ENCODE assay signal across 16 cellular contexts in genomic region chr7:131889572-131890150, GRCh38.
A peak's percentile ranks its signal among the peaks of the same experiment; 100 is the strongest.
DNase-seq lines count a peak whose midpoint lies in the region; ATAC-seq and TF ChIP-seq lines count a peak whose summit lies in the region.
"Had no signal": no experiment of that assay in that cellular context is flagged by ENCODE, and none has a peak within 500 bp of the region (broad histone marks: within the 10 kb centered on the region; RNA-seq: fewer than 3 reads in every experiment).

No MANE protein-coding gene starts in this region.

- no peak overlapping the region for H4K8ac ChIP-seq in neuronal stem cell (ENCODE audit: low read depth, low read length)

- no peaks in the 10 kb centered on the region for H3K4me1 ChIP-seq in left ventricle myocardium inferior
- peaks cover 0 to 8% of the 10 kb centered on the region in 2 donors for H3K4me1 ChIP-seq in neuronal stem cell (ENCODE audit: control insufficient read depth in 2 of 2, insufficient read depth in 1 of 2, low read depth in 1 of 2, low read length in 2 of 2)
- H3K4me1 ChIP-seq: HAP-1 had no signal

- no peak overlapping the region for H3K4me2 ChIP-seq in neuronal stem cell (ENCODE audit: insufficient read depth, low read length, poor library complexity, severe bottlenecking)

- no CpG with 5 or more reads among the region's 4 CpGs for WGBS in neuronal stem cell (ENCODE audit: extremely low coverage in 2 of 2, insufficient read length in 2 of 2, insufficient replicate concordance in 1 of 2), 2 donors

- no peaks in the 10 kb centered on the region for H3K79me1 ChIP-seq in neuronal stem cell (ENCODE audit: low read depth, low read length)

- H2AFZ ChIP-seq in neuronal stem cell (ENCODE audit: low read length), result no peak overlapping the region

- no peak overlapping the region for H4K91ac ChIP-seq in neuronal stem cell (ENCODE audit: low read depth, low read length, poor library complexity)

- DNase-seq in left ventricle myocardium inferior (peak; percentile 15), Right ventricle myocardium superior (no peak), HT1080 (ENCODE audit: low read depth) (peak; percentile 28), astrocyte of the cerebellum (ENCODE audit: low read depth) (peak; percentile 54), DMS53 (lab: John Stamatoyannopoulos, UW) (no peak), kidney glomerular epithelial cell (lab: John Stamatoyannopoulos, UW) (no peak), neuronal stem cell (ENCODE audit: low spot score) (no peak)
- DNase-seq: CD8-positive, alpha-beta memory T cell; DND-41; NCI-H187 treated with DMSO at 0.1 percent for 48 hours; NCI-H345; NCI-H524 treated with DMSO at 0.1 percent for 48 hours; PC-3 had no signal

- in situ Hi-C loops in astrocyte of the cerebellum (cut with HindIII; ENCODE audit: low sequenced_read_pairs), result no loop called here

- H3K36me3 ChIP-seq in left ventricle myocardium inferior, result no peaks in the 10 kb centered on the region
- H3K36me3 ChIP-seq in neuronal stem cell (replicated peaks in 1 of 2; ENCODE audit: control insufficient read depth in 2 of 2, insufficient read depth in 2 of 2, low read length in 2 of 2), result no peaks in the 10 kb centered on the region
- H3K36me3 ChIP-seq: HAP-1 had no signal

- H2BK15ac ChIP-seq in neuronal stem cell (ENCODE audit: low read length), result no peak overlapping the region

- H3K14ac ChIP-seq in neuronal stem cell (ENCODE audit: low read length), result no peak overlapping the region

- H3K27ac ChIP-seq in left ventricle myocardium inferior (replicated peaks), result no peak overlapping the region
- no peak overlapping the region for H3K27ac ChIP-seq in neuronal stem cell (replicated peaks; ENCODE audit: low read length)
- H3K27ac ChIP-seq: RWPE1 had no signal

- ATAC-seq in Right ventricle myocardium superior (ENCODE audit: poor library complexity), result no peak
- ATAC-seq: K562, PC-3 had no signal

- no peak overlapping the region for H3K18ac ChIP-seq in neuronal stem cell (ENCODE audit: low read length)

- H2BK5ac ChIP-seq in neuronal stem cell (ENCODE audit: low read length), result no peak overlapping the region

- peaks cover 46% of the 10 kb centered on the region for H3K27me3 ChIP-seq in left ventricle myocardium inferior (ENCODE audit: low read depth)
- H3K27me3 ChIP-seq in neuronal stem cell (ENCODE audit: control insufficient read depth in 3 of 3, insufficient read depth in 3 of 3, low read depth in 1 of 3, low read length in 3 of 3), result no peaks in the 10 kb centered on the region

- TF ChIP-seq CTCF in left ventricle myocardium inferior (IDR thresholded peaks at IDR 0.05; ENCODE audit: borderline replicate concordance) (no peak), astrocyte of the cerebellum (IDR thresholded peaks at IDR 0.05; ENCODE audit: low read depth, low read length, missing control alignments) (no peak)

- H2AK5ac ChIP-seq in neuronal stem cell (ENCODE audit: low read depth, low read length), result no peak overlapping the region

- peaks cover 19% of the 10 kb centered on the region for H3K9me3 ChIP-seq in left ventricle myocardium inferior (replicated peaks)
- H3K9me3 ChIP-seq in neuronal stem cell (replicated peaks in 1 of 2; ENCODE audit: control insufficient read depth in 2 of 2, insufficient read depth in 1 of 2, low read depth in 1 of 2, low read length in 2 of 2), result peaks cover 0 to 8% of the 10 kb centered on the region in 2 donors

- no peak overlapping the region for H3K23ac ChIP-seq in neuronal stem cell (ENCODE audit: low read depth, low read length, poor library complexity)

- H3K4ac ChIP-seq in neuronal stem cell (ENCODE audit: low read length), result no peak overlapping the region

- no peak overlapping the region for H2BK120ac ChIP-seq in neuronal stem cell (ENCODE audit: low read depth, low read length)

- intact Hi-C loops in left ventricle myocardium inferior (cut with micrococcal nuclease), result no loop called here
- intact Hi-C loops in Right ventricle myocardium superior (cut with DNase I), result no loop called here

- H3K4me3 ChIP-seq in left ventricle myocardium inferior (no peak overlapping the region), astrocyte of the cerebellum (ENCODE audit: low read depth, low read length) (no peak overlapping the region), neuronal stem cell (ENCODE audit: low read length in 2 of 2) (no peak overlapping the region)
- H3K4me3 ChIP-seq: HAP-1, K562 had no signal

- no peak overlapping the region for H3K9ac ChIP-seq in neuronal stem cell (ENCODE audit: low read depth, low read length, poor library complexity)

- no peak overlapping the region for H2BK12ac ChIP-seq in neuronal stem cell (ENCODE audit: low read length)

Comparison
In these comparisons a context has a peak if more than half of its experiments do, and no peak if none do; other contexts are left out.
1. DNase-seq: peak in left ventricle myocardium inferior (single experiment), HT1080 (single experiment) and astrocyte of the cerebellum (single experiment); none in Right ventricle myocardium superior (single experiment), DMS53 (single experiment), kidney glomerular epithelial cell (single experiment) and neuronal stem cell (single experiment).